In the genomic region with DNA sequence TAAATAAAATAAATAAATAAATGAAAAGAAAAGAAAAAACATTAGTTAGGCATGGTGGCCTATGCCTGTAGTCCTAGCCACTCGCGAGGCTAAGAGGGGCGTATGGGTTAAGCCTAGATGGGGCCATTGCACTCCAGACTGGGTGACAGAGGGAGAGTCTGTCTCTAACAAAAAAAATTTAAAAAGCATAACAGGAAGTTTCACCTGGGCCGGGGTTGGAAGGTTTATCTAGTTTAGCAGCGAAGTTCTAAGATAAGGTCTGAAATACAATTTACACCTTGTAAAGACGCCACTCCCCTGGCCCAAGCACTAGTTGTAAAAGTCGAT, we compare ENCODE assay signal across 17 cellular contexts. TPM values are rescaled to one million over a fixed set of nuclear protein-coding genes. Genes with fewer than 3 reads are reported as not detected.
A peak's percentile ranks its signal among the peaks of the same experiment; 100 is the strongest.
DNase-seq lines count a peak whose midpoint lies in the region; ATAC-seq, FAIRE-seq and TF ChIP-seq lines count a peak whose summit lies in the region.
"Had no signal": no experiment of that assay in that cellular context is flagged by ENCODE, and none has a peak within 500 bp of the region (broad histone marks: within the 10 kb centered on the region; RNA-seq: fewer than 3 reads in every experiment).

No MANE protein-coding gene starts in this region.

- H3K79me2 ChIP-seq in astrocyte (ENCODE audit: insufficient read depth, low read length): no peaks in the 10 kb centered on the region

- no peak for FAIRE-seq in astrocyte (lab: Jason Lieb, UNC)

- no peaks in the 10 kb centered on the region for H3K36me3 ChIP-seq in HAP-1 (replicated peaks)
- H3K36me3 ChIP-seq in astrocyte (ENCODE audit: insufficient read depth, low read length): no peaks in the 10 kb centered on the region
- H3K36me3 ChIP-seq: BLaER1, gastroesophageal sphincter, ovary, thoracic aorta had no signal

- H3K4me1 Mint-ChIP-seq in astrocyte (ENCODE audit: low read depth, unreplicated experiment) (peaks cover 4% of the 10 kb centered on the region), mesothelial cell of epicardium (no peaks in the 10 kb centered on the region)
- H3K4me1 Mint-ChIP-seq: brain had no signal

- CTCF ChIA-PET in AG04449 (lab: Yijun Ruan, JAX): interaction anchor here (0.6 to 4.9 kb wide), 5 partner anchors 346 to 474 kb away, joined by 3 to 57 read pairs (median 6); a partner anchor contains a TSS

- H3K4me2 ChIP-seq in astrocyte (ENCODE audit: low read length): peak overlapping the region; percentile 77
- H3K4me2 ChIP-seq: BLaER1 had no signal

- H3K36me3 Mint-ChIP-seq in astrocyte (ENCODE audit: low read depth, unreplicated experiment) (no peaks in the 10 kb centered on the region), mesothelial cell of epicardium (no peaks in the 10 kb centered on the region)
- H3K36me3 Mint-ChIP-seq: brain had no signal

- H4K20me1 ChIP-seq in astrocyte (ENCODE audit: insufficient read depth, low read length): no peaks in the 10 kb centered on the region
- H4K20me1 ChIP-seq: BLaER1 had no signal

- H3K9me3 Mint-ChIP-seq in astrocyte (ENCODE audit: unreplicated experiment): peaks cover 7% of the 10 kb centered on the region
- H3K9me3 Mint-ChIP-seq in mesothelial cell of epicardium: no peaks in the 10 kb centered on the region
- H3K9me3 Mint-ChIP-seq: brain; effector memory CD8-positive, alpha-beta T cell had no signal

- H3K9ac ChIP-seq in astrocyte (ENCODE audit: low read length): peak overlapping the region; percentile 42
- H3K9ac ChIP-seq: BLaER1 had no signal

- no peaks in the 10 kb centered on the region for H3K9me3 ChIP-seq in HAP-1
- no peaks in the 10 kb centered on the region for H3K9me3 ChIP-seq in astrocyte (ENCODE audit: insufficient read depth, low read depth, low read length)
- H3K9me3 ChIP-seq: BLaER1, gastroesophageal sphincter, ovary, thoracic aorta had no signal

- H3K27me3 ChIP-seq in HAP-1 (ENCODE audit: low read depth) (no peaks in the 10 kb centered on the region), astrocyte (ENCODE audit: insufficient read depth, low read length) (no peaks in the 10 kb centered on the region)
- H3K27me3 ChIP-seq: BLaER1, ovary had no signal

- in situ Hi-C loops in HAP-1 (cut with MboI; ENCODE audit: low sequenced_read_pairs): no loop called here

- H3K27ac Mint-ChIP-seq in astrocyte (ENCODE audit: unreplicated experiment) (peak overlapping the region; percentile 75), mesothelial cell of epicardium (no peak overlapping the region)
- H3K27ac Mint-ChIP-seq: brain; effector memory CD8-positive, alpha-beta T cell had no signal

- H3K4me3 Mint-ChIP-seq in astrocyte (ENCODE audit: unreplicated experiment): no peak overlapping the region
- peak overlapping the region; percentile 54 for H3K4me3 Mint-ChIP-seq in mesothelial cell of epicardium
- H3K4me3 Mint-ChIP-seq: brain; effector memory CD8-positive, alpha-beta T cell had no signal

- TF ChIP-seq CTCF in AG04449 (IDR thresholded peaks at IDR 0.05; ENCODE audit: insufficient read depth, low read length, missing control alignments) (no peak), astrocyte (IDR thresholded peaks at IDR 0.05; ENCODE audit: insufficient read depth, low read depth, low read length) (no peak), mesothelial cell of epicardium (IDR thresholded peaks at IDR 0.05; ENCODE audit: unreplicated experiment) (no peak)

- DNase-seq in AG04449 (ENCODE audit: low read depth, low spot score) (no peak), HAP-1 (ENCODE audit: low spot score in 2 of 2) (no peak), astrocyte (ENCODE audit: low read depth) (no peak), mesothelial cell of epicardium (ENCODE audit: low spot score in 2 of 2, unreplicated experiment in 2 of 2) (no peak), NCI-H2107 treated with DMSO at 0.1 percent for 48 hours (lab: John Stamatoyannopoulos, UW; ENCODE audit: unreplicated experiment) (no peak)
- DNase-seq: activated CD4-positive, alpha-beta T cell treated with anti-CD3 and anti-CD28 coated beads, Interleukin-2, amount 50 U/mL, for 1 hour; effector memory CD8-positive, alpha-beta T cell; NCI-H1092; NCI-H510A treated with DMSO at 0.1 percent for 48 hours; ovary had no signal

- peak overlapping the region; percentile 66 for H2AFZ ChIP-seq in astrocyte (ENCODE audit: low read depth, low read length)

- ATAC-seq in GM21786 (IDR thresholded peaks at IDR 0.05; ENCODE audit: unreplicated experiment): no peak
- no peak for ATAC-seq in HG02678 (IDR thresholded peaks at IDR 0.05; ENCODE audit: unreplicated experiment)
- ATAC-seq in GM19023 (IDR thresholded peaks at IDR 0.05; ENCODE audit: unreplicated experiment): no peak
- ATAC-seq: effector memory CD8-positive, alpha-beta T cell; gastroesophageal sphincter had no signal

- no peaks in the 10 kb centered on the region for H3K4me1 ChIP-seq in HAP-1
- peaks cover 4% of the 10 kb centered on the region for H3K4me1 ChIP-seq in astrocyte (ENCODE audit: insufficient read depth, low read length)
- H3K4me1 ChIP-seq: BLaER1, gastroesophageal sphincter had no signal

- H3K27me3 Mint-ChIP-seq in astrocyte (ENCODE audit: low read depth, unreplicated experiment) (no peaks in the 10 kb centered on the region), mesothelial cell of epicardium (ENCODE audit: low read depth) (peaks cover 3% of the 10 kb centered on the region)

- POLR2A ChIA-PET in AG04449 (lab: Yijun Ruan, JAX): interaction anchor here (0.6 to 1.3 kb wide), 5 partner anchors 9 to 318 kb away, joined by 3 to 4 read pairs (median 3); a partner anchor contains a TSS

- H3K4me3 ChIP-seq in AG04449 (ENCODE audit: low read depth, low read length): peak overlapping the region; percentile 34; the same call in 1 of the 2 replicates
- peak overlapping the region; percentile 2; the same call in 1 of the 2 replicates for H3K4me3 ChIP-seq in HAP-1
- H3K4me3 ChIP-seq in astrocyte (ENCODE audit: insufficient read depth, low read depth, low read length): peak overlapping the region; percentile 37
- H3K4me3 ChIP-seq: BLaER1, gastroesophageal sphincter, ovary, thoracic aorta had no signal

- H3K27ac ChIP-seq in astrocyte (ENCODE audit: low read depth, low read length): peak overlapping the region; percentile 70
- H3K27ac ChIP-seq: BLaER1, gastroesophageal sphincter, ovary had no signal

RNA-seq across cellular contexts. Expression of a gene that starts 18.0 kb away (rescaled TPM):
- total RNA-seq in astrocyte (53.5 and 57.4 TPM in 2 replicates), mesothelial cell of epicardium (49.8 to 52.2 TPM (median 50.7 TPM) in 3 replicates)

RNA-seq across cellular contexts. Expression of a gene that starts 27.0 kb away (rescaled TPM):
- total RNA-seq in astrocyte: 26.5 and 29.9 TPM in 2 replicates
- total RNA-seq in mesothelial cell of epicardium: 32.4 to 35.6 TPM (median 33.5 TPM) in 3 replicates

RNA-seq across cellular contexts. Expression of a gene that starts 27.1 kb away (rescaled TPM):
- 84.6 and 95.2 TPM in 2 replicates for total RNA-seq in astrocyte
- 73.7 to 77.2 TPM (median 76.9 TPM) in 3 replicates for total RNA-seq in mesothelial cell of epicardium

RNA-seq across cellular contexts. Expression of a gene that starts 44.9 kb away (rescaled TPM):
- total RNA-seq in astrocyte: 1.4 and 1.7 TPM in 2 replicates
- 3.3 to 3.9 TPM (median 3.5 TPM) in 3 replicates for total RNA-seq in mesothelial cell of epicardium

RNA-seq across cellular contexts. Expression of a gene that starts 53.5 kb away (rescaled TPM):
- total RNA-seq in astrocyte: 28.8 and 31.2 TPM in 2 replicates
- 24.9 to 26.8 TPM (median 26.0 TPM) in 3 replicates for total RNA-seq in mesothelial cell of epicardium
